In genomic region chr13:19071161-19071936, GRCh38 we compare ENCODE assay signal across 25 cellular contexts.
"Had no signal": no experiment of that assay in that cellular context is flagged by ENCODE, and none has a peak within 500 bp of the region (broad histone marks: within the 10 kb centered on the region; RNA-seq: fewer than 3 reads in every experiment).

No MANE protein-coding gene starts in this region.

- H3K9ac ChIP-seq: KMS-11 had no signal

- H3K27me3 ChIP-seq: brain microvascular endothelial cell had no signal

- H3K4me3 Mint-ChIP-seq: activated B cell treated with CpG ODN at 0.5 μM for 24 hours; activated CD4-positive, alpha-beta T cell treated with anti-CD3 and anti-CD28 coated beads, Interleukin-2, amount 10 ng/mL, durations not matched to agents 24 days and 14 days; activated naive CD4-positive, alpha-beta T cell treated with anti-CD3 and anti-CD28 coated beads, Interleukin-2, amount 10 ng/mL, durations not matched to agents 7 days and 5 days; activated naive CD8-positive, alpha-beta T cell treated with anti-CD3 and anti-CD28 coated beads for 36 hours; activated T-cell treated with anti-CD3 and anti-CD28 coated beads, Interleukin-2, amount 50 U/mL, for 72 hours; T-cell had no signal

- H3K27me3 Mint-ChIP-seq: activated B cell treated with CpG ODN at 0.5 μM for 24 hours; activated CD4-positive, alpha-beta T cell treated with anti-CD3 and anti-CD28 coated beads, Interleukin-2, amount 10 ng/mL, durations not matched to agents 24 days and 14 days; activated naive CD4-positive, alpha-beta T cell treated with anti-CD3 and anti-CD28 coated beads, Interleukin-2, amount 10 ng/mL, durations not matched to agents 7 days and 5 days; activated naive CD8-positive, alpha-beta T cell treated with anti-CD3 and anti-CD28 coated beads for 36 hours; T-cell had no signal

- H3K4me1 Mint-ChIP-seq: activated B cell treated with CpG ODN at 0.5 μM for 24 hours; activated CD4-positive, alpha-beta T cell treated with anti-CD3 and anti-CD28 coated beads, Interleukin-2, amount 10 ng/mL, durations not matched to agents 24 days and 14 days; activated naive CD4-positive, alpha-beta T cell treated with anti-CD3 and anti-CD28 coated beads, Interleukin-2, amount 10 ng/mL, durations not matched to agents 7 days and 5 days; activated naive CD8-positive, alpha-beta T cell treated with anti-CD3 and anti-CD28 coated beads for 36 hours; T-cell had no signal

- H3K4me2 ChIP-seq: KMS-11 had no signal

- H3K4me3 ChIP-seq: SK-N-MC had no signal

- H3K27ac Mint-ChIP-seq: activated B cell treated with CpG ODN at 0.5 μM for 24 hours; activated CD4-positive, alpha-beta T cell treated with anti-CD3 and anti-CD28 coated beads, Interleukin-2, amount 10 ng/mL, durations not matched to agents 24 days and 14 days; activated naive CD4-positive, alpha-beta T cell treated with anti-CD3 and anti-CD28 coated beads, Interleukin-2, amount 10 ng/mL, durations not matched to agents 7 days and 5 days; activated naive CD8-positive, alpha-beta T cell treated with anti-CD3 and anti-CD28 coated beads for 36 hours; activated T-cell treated with anti-CD3 and anti-CD28 coated beads, Interleukin-2, amount 50 U/mL, for 72 hours; activated T-helper 2 cell treated with anti-CD3 and anti-CD28 coated beads, Interferon-gamma antibody, Interleukin-2, Interleukin-4, amounts not matched to agents 10 μg/mL and 5 μg/mL and 100 μg/mL, durations not matched to agents 14 hours and 24 hours and 36 hours; T-cell had no signal

- H3K27ac ChIP-seq: brain microvascular endothelial cell, KMS-11, SK-N-MC had no signal

- ATAC-seq: activated T-cell treated with anti-CD3 and anti-CD28 coated beads, Interleukin-2, amount 50 U/mL, for 72 hours; Right ventricle myocardium inferior; T-cell had no signal

- H3K36me3 Mint-ChIP-seq: activated naive CD4-positive, alpha-beta T cell treated with anti-CD3 and anti-CD28 coated beads, Interleukin-2, amount 10 ng/mL, durations not matched to agents 7 days and 5 days; activated naive CD8-positive, alpha-beta T cell treated with anti-CD3 and anti-CD28 coated beads for 36 hours; T-cell had no signal

- H3K36me3 ChIP-seq: brain microvascular endothelial cell had no signal

- DNase-seq: activated B cell treated with CpG ODN at 0.5 μM for 24 hours; activated CD4-positive, alpha-beta T cell treated with anti-CD3 and anti-CD28 coated beads for 1 hour; activated CD4-positive, alpha-beta T cell treated with anti-CD3 and anti-CD28 coated beads, Interleukin-2, amount 10 ng/mL, durations not matched to agents 24 days and 14 days; activated CD4-positive, alpha-beta T cell treated with anti-CD3 and anti-CD28 coated beads, Interleukin-2, amount 50 U/mL, for 48 hours; activated CD8-positive, alpha-beta memory T cell treated with anti-CD3 and anti-CD28 coated beads for 24 hours; activated gamma-delta T cell treated with Interleukin-2 at 50 U/mL for 16 hours; activated naive CD4-positive, alpha-beta T cell treated with anti-CD3 and anti-CD28 coated beads, Interleukin-2, amount 10 ng/mL, durations not matched to agents 7 days and 5 days; activated naive CD8-positive, alpha-beta T cell treated with anti-CD3 and anti-CD28 coated beads for 36 hours; activated T-cell treated with anti-CD3 and anti-CD28 coated beads, Interleukin-2, amount 50 U/mL, for 72 hours; brain microvascular endothelial cell; NCI-H1092; NCI-H1417; NCI-H1930; NCI-H2171; NCI-H2227 treated with DMSO at 0.1 percent for 48 hours; NCI-H526; NCI-H774; RPMI8226; T-cell; T-helper 2 cell; T1000 had no signal

- H3K9me3 Mint-ChIP-seq: activated naive CD8-positive, alpha-beta T cell treated with anti-CD3 and anti-CD28 coated beads for 36 hours had no signal
